In the genomic region with DNA sequence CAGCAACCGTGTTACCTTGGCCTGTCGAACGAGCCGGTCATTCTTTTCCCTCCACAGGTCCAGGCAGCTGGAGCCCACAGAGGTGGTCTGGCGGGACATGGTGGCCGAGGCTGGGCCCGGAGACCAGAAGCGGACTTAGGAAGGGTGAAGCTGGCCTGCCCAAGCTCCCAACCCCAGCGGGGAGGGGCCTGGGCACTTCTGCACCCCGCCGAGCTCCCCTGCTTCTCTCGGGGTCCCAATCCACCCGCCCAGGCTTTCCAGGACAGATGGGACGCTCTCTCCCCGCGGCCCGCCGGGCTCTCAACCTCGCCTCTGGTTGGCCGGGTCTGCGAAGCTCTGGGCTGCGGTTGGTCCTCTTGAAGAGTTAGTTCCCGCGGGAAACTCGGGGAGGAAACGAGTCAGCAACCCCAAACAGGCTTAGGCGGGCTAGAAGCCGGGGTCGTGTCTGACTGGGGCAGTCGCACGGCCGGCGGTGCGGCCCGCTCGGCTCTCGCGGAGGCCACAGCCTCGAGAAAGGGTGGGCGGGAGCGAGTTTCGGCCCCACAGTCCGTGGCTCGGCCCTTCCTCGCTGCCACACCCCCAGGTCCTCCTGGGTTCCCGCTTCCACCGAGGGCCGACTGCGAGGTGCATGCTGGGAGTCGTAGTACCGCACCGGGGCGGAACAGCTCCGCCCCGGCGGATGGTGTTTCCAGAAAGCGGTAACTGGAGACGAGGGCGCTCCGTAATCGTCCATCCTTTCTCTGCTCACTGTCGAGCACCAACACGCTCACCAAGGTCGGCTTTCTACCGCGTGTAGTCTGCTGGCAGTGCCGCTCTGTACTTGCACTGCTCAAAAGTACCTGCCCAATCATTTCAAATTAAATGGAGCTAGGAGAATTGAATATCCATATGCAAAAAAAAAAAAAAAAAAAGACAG, we compare ENCODE assay signal across 8 cellular contexts. TPM values are rescaled to one million over a fixed set of nuclear protein-coding genes. Genes with fewer than 3 reads are reported as not detected.
A peak's percentile ranks its signal among the peaks of the same experiment; 100 is the strongest.
DNase-seq lines count a peak whose midpoint lies in the region; ATAC-seq and TF ChIP-seq lines count a peak whose summit lies in the region.

A gene (minus strand): TSS at position 517 of the 916 bp plus-strand sequence. CDS start 418 bp downstream, at position 99.

- H3K9me3 Mint-ChIP-seq in activated T-helper 17 cell treated with anti-CD3 and anti-CD28 coated beads, Interleukin-2, amount 50 U/mL, for 72 hours: no peaks in the 10 kb centered on the region
- no peaks in the 10 kb centered on the region for H3K9me3 Mint-ChIP-seq in natural killer cell

- peaks cover 19% of the 10 kb centered on the region for H4K20me1 ChIP-seq in DND-41 (ENCODE audit: insufficient read depth, low read length)
- no peaks in the 10 kb centered on the region for H4K20me1 ChIP-seq in Karpas-422 (ENCODE audit: insufficient read depth, low read depth, low read length)

- H3K4me1 Mint-ChIP-seq in activated T-helper 17 cell treated with anti-CD3 and anti-CD28 coated beads, Interleukin-2, amount 50 U/mL, for 72 hours: peaks cover 16% of the 10 kb centered on the region
- peaks cover 19 to 22% of the 10 kb centered on the region in 2 donors for H3K4me1 Mint-ChIP-seq in natural killer cell

- intact Hi-C loops in natural killer cell (cut with micrococcal nuclease): loop anchor here (1.0 kb wide), 1 partner anchor 37 kb away; no protein-coding TSS in a partner anchor

- peak within 1 kb of the TSS; percentile 95 for H3K27ac Mint-ChIP-seq in activated T-helper 17 cell treated with anti-CD3 and anti-CD28 coated beads, Interleukin-2, amount 50 U/mL, for 72 hours
- H3K27ac Mint-ChIP-seq in natural killer cell: peak within 1 kb of the TSS; percentile 63 to 86

- peak within 1 kb of the TSS; percentile 91 for H3K4me2 ChIP-seq in DND-41 (ENCODE audit: insufficient read depth, low read length)
- peak within 1 kb of the TSS; percentile 88 for H3K4me2 ChIP-seq in Karpas-422 (ENCODE audit: low read depth, low read length, poor library complexity, severe bottlenecking)

- H2AFZ ChIP-seq in DND-41 (ENCODE audit: low read depth, low read length) (peak within 1 kb of the TSS; percentile 72), Karpas-422 (ENCODE audit: low read length) (peak within 1 kb of the TSS; percentile 80; the same call in 1 of the 2 replicates)

- H3K4me3 Mint-ChIP-seq in activated T-helper 17 cell treated with anti-CD3 and anti-CD28 coated beads, Interleukin-2, amount 50 U/mL, for 72 hours: peak within 1 kb of the TSS; percentile 99
- peak within 1 kb of the TSS; percentile 96 for H3K4me3 Mint-ChIP-seq in natural killer cell

- H3K36me3 ChIP-seq in DND-41 (ENCODE audit: insufficient read depth, low read length): peaks cover 37% of the 10 kb centered on the region
- H3K36me3 ChIP-seq in Karpas-422 (ENCODE audit: insufficient read depth, low read length): no peaks in the 10 kb centered on the region; the same call in 1 of the 2 replicates

- TF ChIP-seq CTCF in DND-41 (IDR thresholded peaks at IDR 0.05; ENCODE audit: borderline replicate concordance, extremely low read depth, low read length, poor library complexity, severe bottlenecking) (no peak), natural killer cell (IDR thresholded peaks at IDR 0.05) (no peak)

- peak; percentile 89 for ATAC-seq in DND-41 (ENCODE audit: insufficient read depth, low read depth)
- ATAC-seq in GM21786 (IDR thresholded peaks at IDR 0.05; ENCODE audit: unreplicated experiment): peak; percentile 90
- peak; percentile 93 for ATAC-seq in activated T-helper 17 cell treated with anti-CD3 and anti-CD28 coated beads, Interleukin-2, amount 50 U/mL, for 72 hours (replicated peaks)
- peak; percentile 93 to 96 (median 95) for ATAC-seq in natural killer cell

- H3K79me2 ChIP-seq in DND-41 (ENCODE audit: insufficient read depth, low read length): peaks cover 39% of the 10 kb centered on the region
- H3K79me2 ChIP-seq in Karpas-422 (ENCODE audit: low read length): peaks cover 31% of the 10 kb centered on the region

- DNase-seq in DND-41 (peak; percentile 89), Karpas-422 (peak; percentile 96), RPMI8226 (peak; percentile 92), fibroblast of peridontal ligament (ENCODE audit: extremely low read depth) (peak; percentile 88), natural killer cell (peak; percentile 62)
- peak; percentile 80 for DNase-seq in stimulated activated naive CD4-positive, alpha-beta T cell treated with Interleukin-2 at 50 U/mL for 16 hours (lab: John Stamatoyannopoulos, UW)

- H3K27me3 Mint-ChIP-seq in activated T-helper 17 cell treated with anti-CD3 and anti-CD28 coated beads, Interleukin-2, amount 50 U/mL, for 72 hours: no peaks in the 10 kb centered on the region
- no peaks in the 10 kb centered on the region for H3K27me3 Mint-ChIP-seq in natural killer cell (ENCODE audit: low read depth in 2 of 2)

- H3K27ac ChIP-seq in DND-41 (ENCODE audit: low read length) (peak within 1 kb of the TSS; percentile 95), Karpas-422 (ENCODE audit: low read length) (peak within 1 kb of the TSS; percentile 87)

- H3K4me3 ChIP-seq in DND-41 (ENCODE audit: low read depth in 1 of 2, low read length in 2 of 2) (peak within 1 kb of the TSS; percentile 51 to 73), Karpas-422 (ENCODE audit: low read length) (peak within 1 kb of the TSS; percentile 82)

- H3K9me3 ChIP-seq in DND-41 (ENCODE audit: insufficient read depth, low read length, severe bottlenecking) (no peaks in the 10 kb centered on the region), Karpas-422 (ENCODE audit: low read length) (no peaks in the 10 kb centered on the region)

- H3K27me3 ChIP-seq in DND-41 (ENCODE audit: insufficient read depth, low read length, poor library complexity) (no peaks in the 10 kb centered on the region), Karpas-422 (ENCODE audit: low read length) (no peaks in the 10 kb centered on the region)

- H3K4me1 ChIP-seq in DND-41 (ENCODE audit: insufficient read depth, low read length) (peaks cover 50% of the 10 kb centered on the region), Karpas-422 (ENCODE audit: low read length) (peaks cover 26% of the 10 kb centered on the region)

- H3K36me3 Mint-ChIP-seq in activated T-helper 17 cell treated with anti-CD3 and anti-CD28 coated beads, Interleukin-2, amount 50 U/mL, for 72 hours (ENCODE audit: low read depth): peaks cover 41% of the 10 kb centered on the region
- no peaks in the 10 kb centered on the region for H3K36me3 Mint-ChIP-seq in natural killer cell

- H3K9ac ChIP-seq in DND-41 (ENCODE audit: low read depth, low read length) (peak within 1 kb of the TSS; percentile 76), Karpas-422 (ENCODE audit: low read length) (peak within 1 kb of the TSS; percentile 80)

- no peaks in the 10 kb centered on the region for H3K9me2 ChIP-seq in Karpas-422 (replicated peaks; ENCODE audit: insufficient read depth, low read length)

RNA-seq across cellular contexts. Expression of the gene that starts here (rescaled TPM):
- total RNA-seq in Karpas-422 (2014; rRNA removed; shearing (Covaris generic); ENCODE audit: low replicate concordance): 38.8 and 47.9 TPM in 2 replicates
- 100 to 1,000 TPM in 1 of 2 donors, 10 to 100 TPM in 1; 94.2 to 124 TPM for total RNA-seq in activated T-helper 17 cell treated with anti-CD3 and anti-CD28 coated beads, Interleukin-2, amount 50 U/mL, for 72 hours
- 10 to 100 TPM; 33.9 to 38.9 (median 35.7) TPM for total RNA-seq in natural killer cell

Comparison
In these comparisons a context has a peak if more than half of its experiments do, and no peak if none do; other contexts are left out.
1. Peak in every context shown above with its lines: DNase-seq, ATAC-seq, H3K4me3 ChIP-seq and H3K27ac ChIP-seq.